1 cellular context compared by ENCODE assay signal in genomic region chr10:87659571-87660483, GRCh38.
TF ChIP-seq lines count a peak whose summit lies in the region.

TSS of gene PAPSS2 (plus strand) at chr10:87659878. CDS start at chr10:87659982, 104 bp downstream.

TF ChIP-seq in HEK293, 187 proteins besides CTCF, POLR2A, EP300 and RAD21 (continued from another document and continues in another):
- peak; percentile 74; the same call in 1 of the 2 replicates for TF ChIP-seq ZNF76 (tag by site-specific recombination; IDR thresholded peaks at IDR 0.05; ENCODE audit: borderline replicate concordance, low read depth)
- TF ChIP-seq OSR2 (tag by site-specific recombination; IDR thresholded peaks at IDR 0.05): peak; percentile 92
- TF ChIP-seq ZNF670 (tag by site-specific recombination; IDR thresholded peaks at IDR 0.05; ENCODE audit: low read depth): no peak
- TF ChIP-seq ZNF510 (tag by site-specific recombination; IDR thresholded peaks at IDR 0.05; ENCODE audit: insufficient replicate concordance): no peak
- no peak for TF ChIP-seq BCL6B (tag by site-specific recombination; IDR thresholded peaks at IDR 0.05)
- TF ChIP-seq ZNF23 (tag by site-specific recombination; IDR thresholded peaks at IDR 0.05; ENCODE audit: borderline replicate concordance): no peak
- no peak for TF ChIP-seq ZNF677 (tag by site-specific recombination; IDR thresholded peaks at IDR 0.05)
- no peak for TF ChIP-seq ZBTB49 (tag by site-specific recombination; IDR thresholded peaks at IDR 0.05; ENCODE audit: low read depth)
- TF ChIP-seq SCRT2 (tag by site-specific recombination; IDR thresholded peaks at IDR 0.05): no peak
- TF ChIP-seq ZNF629 (tag by site-specific recombination; IDR thresholded peaks at IDR 0.05): no peak; the same call in 1 of the 2 replicates
- no peak for TF ChIP-seq ZNF792 (tag by site-specific recombination; IDR thresholded peaks at IDR 0.05)
- no peak for TF ChIP-seq ZNF623 (tag by site-specific recombination; IDR thresholded peaks at IDR 0.05)
- no peak for TF ChIP-seq ZNF280D (tag by site-specific recombination; IDR thresholded peaks at IDR 0.05)
- TF ChIP-seq ZFP37 (tag by site-specific recombination; IDR thresholded peaks at IDR 0.05): peak; percentile 55
- TF ChIP-seq ZNF488 (tag by site-specific recombination; IDR thresholded peaks at IDR 0.05): no peak
- peak; percentile 44 for TF ChIP-seq ZBTB11 (tag by site-specific recombination; conservative IDR thresholded peaks at IDR 0.05; ENCODE audit: low read depth)
- no peak for TF ChIP-seq ZNF133 (tag by site-specific recombination; IDR thresholded peaks at IDR 0.05)
- TF ChIP-seq ZNF266 (tag by site-specific recombination; IDR thresholded peaks at IDR 0.05; ENCODE audit: low read depth): no peak
- no peak; the same call in 1 of the 2 replicates for TF ChIP-seq KLF17 (tag by site-specific recombination; IDR thresholded peaks at IDR 0.05)
- TF ChIP-seq ZNF398 (tag by site-specific recombination; IDR thresholded peaks at IDR 0.05): peak; percentile 81
- TF ChIP-seq SP2 (tag by site-specific recombination; IDR thresholded peaks at IDR 0.05): peak; percentile 64
- no peak for TF ChIP-seq ZIC2 (tag by site-specific recombination; IDR thresholded peaks at IDR 0.05)
- no peak for TF ChIP-seq ZNF184 (tag by site-specific recombination; IDR thresholded peaks at IDR 0.05)
- TF ChIP-seq ATF2 (tag by site-specific recombination; IDR thresholded peaks at IDR 0.05; ENCODE audit: low read depth): no peak
- no peak; the same call in 1 of the 2 replicates for TF ChIP-seq ZNF391 (tag by site-specific recombination; IDR thresholded peaks at IDR 0.05; ENCODE audit: borderline replicate concordance, low read depth)
- TF ChIP-seq ZBTB44 (tag by site-specific recombination; IDR thresholded peaks at IDR 0.05): peak; percentile 71
- no peak for TF ChIP-seq SALL2 (tag by site-specific recombination; IDR thresholded peaks at IDR 0.05; ENCODE audit: borderline replicate concordance)
- TF ChIP-seq ZNF529 (tag by site-specific recombination; IDR thresholded peaks at IDR 0.05; ENCODE audit: insufficient replicate concordance): no peak
- no peak for TF ChIP-seq ZNF658 (tag by site-specific recombination; IDR thresholded peaks at IDR 0.05)
- no peak for TF ChIP-seq PRDM6 (tag by site-specific recombination; IDR thresholded peaks at IDR 0.05)
- no peak for TF ChIP-seq ZNF791 (tag by site-specific recombination; IDR thresholded peaks at IDR 0.05)
- TF ChIP-seq ZNF292 (tag by site-specific recombination; IDR thresholded peaks at IDR 0.05; ENCODE audit: borderline replicate concordance, low read depth): no peak
- no peak for TF ChIP-seq ZNF18 (tag by site-specific recombination; IDR thresholded peaks at IDR 0.05)
- no peak for TF ChIP-seq ZNF354C (tag by site-specific recombination; IDR thresholded peaks at IDR 0.05; ENCODE audit: borderline replicate concordance, low read depth)
- no peak for TF ChIP-seq ZNF121 (tag by site-specific recombination; IDR thresholded peaks at IDR 0.05)
- TF ChIP-seq ZNF132 (tag by site-specific recombination; IDR thresholded peaks at IDR 0.05; ENCODE audit: borderline replicate concordance): no peak
- TF ChIP-seq ZNF549 (tag by site-specific recombination; IDR thresholded peaks at IDR 0.05): no peak
- TF ChIP-seq BCL11B (tag by site-specific recombination; IDR thresholded peaks at IDR 0.05; ENCODE audit: low read depth): no peak
